Comparison of ENCODE assay signal across 8 cellular contexts in the genomic region with DNA sequence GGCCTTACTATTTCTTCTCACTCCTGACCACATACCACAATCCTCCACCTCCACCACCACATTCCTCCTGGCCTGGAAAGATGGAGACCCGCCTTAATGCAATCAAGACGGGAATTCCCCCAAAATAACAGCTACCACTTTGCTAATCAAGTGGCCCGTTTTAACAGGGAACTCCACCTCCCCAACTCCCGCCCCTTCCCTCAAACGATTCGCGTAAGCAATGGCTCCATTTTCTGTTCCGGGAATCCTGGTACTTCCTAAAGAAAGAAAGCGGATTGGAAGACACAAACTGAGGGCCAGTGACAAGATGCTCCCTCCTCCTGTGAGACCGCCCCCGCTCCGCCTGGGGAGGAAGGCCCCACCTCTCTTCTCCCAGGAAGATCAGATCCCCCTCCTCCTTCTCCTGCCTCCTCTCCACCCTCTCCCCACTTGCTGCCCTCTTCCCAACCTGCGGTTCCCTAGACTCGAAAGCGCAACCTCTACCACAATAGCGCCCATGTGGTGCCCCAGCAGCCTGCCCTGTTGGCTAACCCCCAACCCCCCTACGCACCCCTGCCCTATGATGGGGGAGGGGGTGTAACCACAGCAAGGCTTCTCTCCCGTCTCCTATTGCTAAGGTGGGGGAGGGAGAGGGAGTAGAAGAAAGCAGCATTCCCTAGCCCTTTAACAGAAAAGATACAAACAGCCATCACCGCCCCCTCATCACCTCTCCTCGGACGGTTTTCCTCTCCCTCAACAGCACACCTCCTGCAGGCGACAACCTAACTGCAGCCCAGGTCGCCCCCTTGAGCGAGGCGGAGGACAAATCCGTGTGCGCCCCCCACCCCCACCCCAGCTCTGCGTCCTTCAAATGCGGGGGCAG. TPM values are rescaled to one million over a fixed set of nuclear protein-coding genes. Genes with fewer than 3 reads are reported as not detected.
A peak's percentile ranks its signal among the peaks of the same experiment; 100 is the strongest.
DNase-seq lines count a peak whose midpoint lies in the region; ATAC-seq, FAIRE-seq and TF ChIP-seq lines count a peak whose summit lies in the region.

No MANE protein-coding gene starts in this region.

- H3K27me3 ChIP-seq in adipocyte (replicated peaks; ENCODE audit: control insufficient read depth, insufficient read depth, low read length), result no peaks in the 10 kb centered on the region
- H3K27me3 ChIP-seq in neutrophil, result peaks cover 20% of the 10 kb centered on the region

- H3K27ac ChIP-seq in 22Rv1 (peak overlapping the region; percentile 85), neutrophil (peak overlapping the region; percentile 86)

- peaks cover 33% of the 10 kb centered on the region for H3K36me3 ChIP-seq in adipocyte (ENCODE audit: control insufficient read depth, insufficient read depth, low read length, severe bottlenecking)
- peaks cover 13% of the 10 kb centered on the region for H3K36me3 ChIP-seq in neutrophil

- FAIRE-seq in G401.6 (lab: Jason Lieb, UNC), result peak; percentile 96

- H3K4me3 ChIP-seq in adipocyte (ENCODE audit: low read length) (peak overlapping the region; percentile 98), neutrophil (ENCODE audit: low read depth in 1 of 2, low read length in 1 of 2) (peak overlapping the region; percentile 85 to 94)

- intact Hi-C loops in Right ventricle myocardium inferior (cut with DNase I), result no loop called here

- TF ChIP-seq CTCF in 22Rv1 (IDR thresholded peaks at IDR 0.05) (peak; percentile 33; the same call in 1 of the 2 replicates), neutrophil (IDR thresholded peaks at IDR 0.05) (no peak)

- DNase-seq in NCI-H774 (lab: John Stamatoyannopoulos, UW), result peak; percentile 91
- DNase-seq in adipocyte (ENCODE audit: low read depth), result peak; percentile 98
- DNase-seq in Right ventricle myocardium inferior (ENCODE audit: missing footprints), result peak; percentile 91

- ATAC-seq in HG03460 (IDR thresholded peaks at IDR 0.05; ENCODE audit: unreplicated experiment) (peak; percentile 22), Right ventricle myocardium inferior (peak; percentile 92), HG03378 (IDR thresholded peaks at IDR 0.05; ENCODE audit: unreplicated experiment) (no peak)

- peak overlapping the region; percentile 98 for H3K9ac ChIP-seq in adipocyte (ENCODE audit: low read length)

- peaks cover 22% of the 10 kb centered on the region for H3K4me1 ChIP-seq in adipocyte (ENCODE audit: control insufficient read depth, insufficient read depth, low read length)
- H3K4me1 ChIP-seq in neutrophil (ENCODE audit: control insufficient read depth in 1 of 2, insufficient read depth in 1 of 2, low read depth in 1 of 2, low read length in 1 of 2), result peaks cover 39 to 40% of the 10 kb centered on the region in 2 experiments

- H3K9me3 ChIP-seq in adipocyte (ENCODE audit: control insufficient read depth, low read length) (no peaks in the 10 kb centered on the region), neutrophil (no peaks in the 10 kb centered on the region)

RNA-seq across cellular contexts. Expression of gene ARF3, which starts 0.8 kb away (rescaled TPM):
- 49.6 TPM for total RNA-seq in Right ventricle myocardium inferior

RNA-seq across cellular contexts. Expression of gene WNT10B, which starts 15.0 kb away (rescaled TPM):
- total RNA-seq in Right ventricle myocardium inferior, result 0.43 TPM

RNA-seq across cellular contexts. Expression of gene WNT1, which starts 21.6 kb away (rescaled TPM):
- total RNA-seq in Right ventricle myocardium inferior, result not detected

RNA-seq across cellular contexts. Expression of gene FKBP11, which starts 31.2 kb away (rescaled TPM):
- total RNA-seq in Right ventricle myocardium inferior, result 3.7 TPM

RNA-seq across cellular contexts. Expression of gene DDN, which starts 42.7 kb away (rescaled TPM):
- 0.49 TPM for total RNA-seq in Right ventricle myocardium inferior
